Comparison of ENCODE assay signal across 8 cellular contexts in genomic region chr12:132189378-132190011, GRCh38. TPM values are rescaled to one million over a fixed set of nuclear protein-coding genes. Genes with fewer than 3 reads are reported as not detected.
DNase-seq lines count a peak whose midpoint lies in the region; ATAC-seq and TF ChIP-seq lines count a peak whose summit lies in the region.

No MANE protein-coding gene starts in this region.

- peaks cover 0 to 10% (median 0%) of the 10 kb centered on the region in 11 experiments; a peak in 6 of 22 replicates for H4K20me1 ChIP-seq in BLaER1 treated with 17β-estradiol and CSF1 and Interleukin-3, amounts not matched to agents 10 nM and 100 nM
- H4K20me1 ChIP-seq in OCI-LY1 (ENCODE audit: insufficient read depth, low read length), result no peaks in the 10 kb centered on the region

- peak overlapping the region; percentile 56 to 76 (median 72); a peak in 21 of 22 replicates for H3K27ac ChIP-seq in BLaER1 treated with 17β-estradiol and CSF1 and Interleukin-3, amounts not matched to agents 10 nM and 100 nM
- H3K27ac ChIP-seq in OCI-LY1 (ENCODE audit: low read depth, low read length, poor library complexity, severe bottlenecking) (no peak overlapping the region), esophagus (ENCODE audit: low read depth in 2 of 2, low read length in 1 of 2) (peak overlapping the region; percentile 77 to 82), muscle layer of duodenum (ENCODE audit: low read length) (no peak overlapping the region)

- peak overlapping the region; percentile 94 to 100 (median 98) for H3K4me2 ChIP-seq in BLaER1 treated with 17β-estradiol and CSF1 and Interleukin-3, amounts not matched to agents 10 nM and 100 nM
- peak overlapping the region; percentile 72 for H3K4me2 ChIP-seq in OCI-LY1 (ENCODE audit: low read length)

- peak overlapping the region; percentile 69 to 83 (median 79) for H3K9ac ChIP-seq in BLaER1 treated with 17β-estradiol and CSF1 and Interleukin-3, amounts not matched to agents 10 nM and 100 nM
- H3K9ac ChIP-seq in OCI-LY1 (ENCODE audit: low read length), result peak overlapping the region; percentile 59

- H2AFZ ChIP-seq in OCI-LY1 (ENCODE audit: low read length), result no peak overlapping the region

- no peak for TF ChIP-seq CTCF in OCI-LY1 (IDR thresholded peaks at IDR 0.05; ENCODE audit: low read length)

- peak overlapping the region; percentile 58 to 75 (median 70) for H3K4me3 ChIP-seq in BLaER1 treated with 17β-estradiol and CSF1 and Interleukin-3, amounts not matched to agents 10 nM and 100 nM
- H3K4me3 ChIP-seq in OCI-LY1 (ENCODE audit: low read depth, low read length, poor library complexity, severe bottlenecking), result peak overlapping the region; percentile 62
- H3K4me3 ChIP-seq in esophagus (ENCODE audit: low read depth in 1 of 2, low read length in 2 of 2), result peak overlapping the region; percentile 50 to 54
- H3K4me3 ChIP-seq in muscle layer of duodenum (ENCODE audit: low read depth in 1 of 2, low read length in 2 of 2), result peak overlapping the region; percentile 55 to 65

- H3K9me2 ChIP-seq in OCI-LY1 (ENCODE audit: low read depth, low read length), result no peaks in the 10 kb centered on the region

- no peaks in the 10 kb centered on the region for H3K79me2 ChIP-seq in OCI-LY1 (ENCODE audit: insufficient read depth, low read length)

- H3K27me3 ChIP-seq in BLaER1 treated with 17β-estradiol and CSF1 and Interleukin-3, amounts not matched to agents 10 nM and 100 nM, result no peaks in the 10 kb centered on the region; a peak in 1 of 22 replicates
- H3K27me3 ChIP-seq in OCI-LY1 (ENCODE audit: insufficient read depth, low read length) (no peaks in the 10 kb centered on the region; the same call in 1 of the 2 replicates), esophagus (ENCODE audit: control insufficient read depth in 1 of 2, insufficient read depth in 2 of 2, low read length in 2 of 2) (no peaks in the 10 kb centered on the region), muscle layer of duodenum (ENCODE audit: low read depth, low read length) (no peaks in the 10 kb centered on the region)

- DNase-seq in GM19238 (ENCODE audit: insufficient read length, low spot score) (peak; percentile 93), activated T-cell treated with anti-CD3 and anti-CD28 coated beads for 4 hours (peak; percentile 90)
- peak; percentile 94 for DNase-seq in stimulated activated CD8-positive, alpha-beta memory T cell treated with anti-CD3 and anti-CD28 coated beads, Interleukin-4, amount 100 ng/mL, for 48 hours

- WGBS in esophagus, 2 donors, result 0 to 1% methylated on average over 46 to 69 of the region's 69 CpGs

- no peaks in the 10 kb centered on the region for H3F3A ChIP-seq in OCI-LY1 (ENCODE audit: insufficient read depth, low read length)

- H3K36me3 ChIP-seq in BLaER1 treated with 17β-estradiol and CSF1 and Interleukin-3, amounts not matched to agents 10 nM and 100 nM, result 0 out of 22 replicates have a peak, but pooled peaks cover 0 to 5% (median 0%) of the 10 kb centered on the region in 11 experiments
- H3K36me3 ChIP-seq in OCI-LY1 (ENCODE audit: insufficient read depth, low read length) (no peaks in the 10 kb centered on the region), esophagus (ENCODE audit: control insufficient read depth in 2 of 2, insufficient read depth in 2 of 2, low read length in 1 of 2) (no peaks in the 10 kb centered on the region), muscle layer of duodenum (ENCODE audit: control insufficient read depth in 1 of 2, insufficient read depth in 2 of 2, low read length in 2 of 2) (peaks cover 0 to 4% of the 10 kb centered on the region in 2 donors)

- peaks cover 49 to 82% (median 74%) of the 10 kb centered on the region in 10 experiments for H3K4me1 ChIP-seq in BLaER1 treated with 17β-estradiol and CSF1 and Interleukin-3, amounts not matched to agents 10 nM and 100 nM
- peaks cover 8% of the 10 kb centered on the region for H3K4me1 ChIP-seq in OCI-LY1 (ENCODE audit: insufficient read depth, low read length, severe bottlenecking)
- peaks cover 4 to 20% of the 10 kb centered on the region in 2 donors for H3K4me1 ChIP-seq in esophagus (ENCODE audit: control insufficient read depth in 2 of 2, insufficient read depth in 2 of 2, low read length in 1 of 2)
- peaks cover 0 to 21% of the 10 kb centered on the region in 2 donors for H3K4me1 ChIP-seq in muscle layer of duodenum (ENCODE audit: control insufficient read depth in 1 of 2, insufficient read depth in 2 of 2, low read length in 2 of 2)

- peaks cover 10 to 15% (median 13%) of the 10 kb centered on the region in 11 experiments; a peak in 19 of 22 replicates for H3K9me3 ChIP-seq in BLaER1 treated with 17β-estradiol and CSF1 and Interleukin-3, amounts not matched to agents 10 nM and 100 nM (replicated peaks in 1 of 11)
- H3K9me3 ChIP-seq in OCI-LY1 (ENCODE audit: low read length) (peaks cover 5% of the 10 kb centered on the region), esophagus (ENCODE audit: control insufficient read depth in 2 of 2, insufficient read depth in 1 of 2, low read depth in 1 of 2, low read length in 1 of 2) (peaks cover 6 to 20% of the 10 kb centered on the region in 2 donors), muscle layer of duodenum (ENCODE audit: control insufficient read depth in 1 of 2, low read length in 2 of 2) (peaks cover 5 to 21% of the 10 kb centered on the region in 2 donors)

- ATAC-seq in HG03439 (IDR thresholded peaks at IDR 0.05; ENCODE audit: unreplicated experiment), result peak; percentile 79

RNA-seq across cellular contexts. Expression of gene NOC4L, which starts 45.2 kb away (rescaled TPM):
- 10 to 100 TPM; 20.6 to 22.7 TPM for polyA plus RNA-seq in esophagus

RNA-seq across cellular contexts. Expression of gene DDX51, which starts 45.4 kb away (rescaled TPM):
- polyA plus RNA-seq in esophagus, result 10 to 100 TPM; 12.3 to 20.4 TPM

Comparison
In these comparisons a context has a peak if more than half of its experiments do, and no peak if none do; other contexts are left out.
1. H3K27ac ChIP-seq: peak in BLaER1 treated with 17β-estradiol and CSF1 and Interleukin-3, amounts not matched to agents 10 nM and 100 nM (11 of 11) and esophagus (2 of 2); none in OCI-LY1 (single experiment) and muscle layer of duodenum (single experiment).
2. Peak in every context shown above with its lines, with median percentiles within 50 percentile points of each other: H3K4me3 ChIP-seq and DNase-seq.